19 cellular contexts compared by ENCODE assay signal in the genomic region with DNA sequence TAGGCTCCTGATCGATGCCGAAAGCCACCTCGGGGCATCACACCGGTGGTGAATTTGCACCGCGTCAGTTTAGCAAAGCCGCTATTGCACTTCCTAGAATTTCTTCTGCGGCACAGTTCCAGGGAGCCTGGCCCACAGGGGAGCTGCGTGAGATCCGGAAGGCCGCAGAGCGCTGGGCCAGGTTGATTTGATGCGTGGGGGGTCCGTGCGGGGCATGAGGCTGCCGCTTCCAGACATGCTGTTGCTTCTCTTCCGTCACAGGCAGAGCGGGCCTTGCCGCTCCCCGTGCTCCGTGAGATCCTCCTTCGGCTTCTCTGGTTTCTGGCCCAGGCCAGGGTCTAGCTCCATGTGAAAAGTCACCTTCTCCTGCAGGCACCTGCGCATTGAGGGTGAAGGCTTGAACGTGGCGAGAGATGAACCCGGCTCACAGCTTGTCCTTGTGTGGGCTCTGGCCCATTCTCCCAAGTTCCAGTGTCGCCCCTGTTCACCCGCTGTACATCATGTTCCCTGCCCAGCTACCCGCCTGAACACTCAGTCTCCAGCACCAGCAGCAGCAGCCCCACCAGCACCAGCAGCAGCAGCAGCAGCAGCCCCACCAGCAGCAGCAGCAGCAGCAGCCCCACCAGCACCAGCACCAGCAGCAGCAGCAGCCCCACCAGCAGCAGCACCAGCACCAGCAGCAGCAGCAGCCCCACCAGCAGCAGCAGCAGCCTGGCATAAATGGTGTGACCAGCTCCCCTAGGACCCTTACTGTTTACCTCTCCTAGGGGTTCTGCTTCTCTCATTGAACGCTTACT.
"Had no signal": no experiment of that assay in that cellular context is flagged by ENCODE, and none has a peak within 500 bp of the region (broad histone marks: within the 10 kb centered on the region; RNA-seq: fewer than 3 reads in every experiment).

No MANE protein-coding gene starts in this region.

- H3K27me3 ChIP-seq: colonic mucosa, hepatocyte, neural progenitor cell, stomach had no signal

- DNase-seq: colonic mucosa; dermis blood vessel endothelial cell; effector CD4-positive, alpha-beta T cell; foreskin melanocyte; head of caudate nucleus; left colon; mammary epithelial cell; natural killer cell; occipital lobe; psoas muscle; stimulated activated CD4-positive, alpha-beta T cell treated with anti-CD3 and anti-CD28 coated beads, Interleukin-2, amount 100 ng/mL, for 24 hours; stimulated activated naive CD4-positive, alpha-beta T cell; stomach; substantia nigra had no signal

- H3K79me2 ChIP-seq: hepatocyte, parathyroid adenoma had no signal

- H3K9ac ChIP-seq: neural progenitor cell, parathyroid adenoma had no signal

- H2AFZ ChIP-seq: hepatocyte, neural progenitor cell, parathyroid adenoma had no signal

- H3K9me3 ChIP-seq: colonic mucosa, psoas muscle, stomach had no signal

- H3K4me3 ChIP-seq: colonic mucosa, hepatocyte, neural progenitor cell, psoas muscle, stomach had no signal

- H3K27ac ChIP-seq: colonic mucosa, hepatocyte, neural progenitor cell, parathyroid adenoma, psoas muscle, stomach had no signal

- ATAC-seq: left colon, natural killer cell, psoas muscle, sciatic nerve had no signal

- H3K36me3 ChIP-seq: colonic mucosa, neural progenitor cell, stomach had no signal

- H3K4me1 ChIP-seq: colonic mucosa, neural progenitor cell, parathyroid adenoma, psoas muscle, stomach had no signal

- H3K4me2 ChIP-seq: hepatocyte, neural progenitor cell had no signal

- FAIRE-seq: urothelium cell line had no signal
